Comparison of ENCODE assay signal across 19 cellular contexts in the genomic region with DNA sequence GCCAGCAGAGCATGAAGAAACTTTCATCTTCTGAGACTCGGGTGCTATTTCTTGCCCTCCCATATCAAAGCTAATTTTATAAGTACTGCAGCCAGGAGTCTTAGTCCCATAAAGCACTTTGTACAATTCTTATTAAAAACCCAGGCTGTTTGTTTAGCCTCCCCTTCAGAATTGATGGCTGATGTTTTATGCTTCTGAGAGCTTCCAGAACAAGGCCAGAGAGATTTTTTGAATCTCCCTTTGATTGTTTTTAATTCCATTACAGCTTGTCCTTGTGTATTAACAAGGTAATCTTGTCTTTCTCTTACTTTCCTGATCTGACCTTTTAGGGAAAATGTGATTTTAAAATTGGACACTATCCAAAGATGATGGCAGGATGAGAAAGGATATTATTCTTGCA. TPM values are rescaled to one million over a fixed set of nuclear protein-coding genes. Genes with fewer than 3 reads are reported as not detected.
DNase-seq lines count a peak whose midpoint lies in the region; ATAC-seq and TF ChIP-seq lines count a peak whose summit lies in the region.
"Had no signal": no experiment of that assay in that cellular context is flagged by ENCODE, and none has a peak within 500 bp of the region (broad histone marks: within the 10 kb centered on the region; RNA-seq: fewer than 3 reads in every experiment).

No MANE protein-coding gene starts in this region.

- no peak overlapping the region for H3K27ac ChIP-seq in BLaER1
- H3K27ac ChIP-seq in HEK293 (ENCODE audit: extremely low read depth, low read depth, low read length): no peak overlapping the region
- H3K27ac ChIP-seq in VCaP: peak overlapping the region; percentile 71
- H3K27ac ChIP-seq in neuronal stem cell (replicated peaks; ENCODE audit: low read length): no peak overlapping the region
- H3K27ac ChIP-seq: 22Rv1 had no signal

- no peak overlapping the region for H2BK15ac ChIP-seq in neuronal stem cell (ENCODE audit: low read length)

- WGBS in neuronal stem cell (ENCODE audit: extremely low coverage in 2 of 2, insufficient read length in 2 of 2, insufficient replicate concordance in 1 of 2), 2 donors: no CpG with 5 or more reads among the region's 1 CpG

- H2AK5ac ChIP-seq in neuronal stem cell (ENCODE audit: low read depth, low read length): no peak overlapping the region

- no peak overlapping the region for H3K18ac ChIP-seq in neuronal stem cell (ENCODE audit: low read length)

- H2BK5ac ChIP-seq in neuronal stem cell (ENCODE audit: low read length): no peak overlapping the region

- no peak overlapping the region for H3K14ac ChIP-seq in neuronal stem cell (ENCODE audit: low read length)

- H3K23ac ChIP-seq in neuronal stem cell (ENCODE audit: low read depth, low read length, poor library complexity): no peak overlapping the region

- H2BK12ac ChIP-seq in neuronal stem cell (ENCODE audit: low read length): no peak overlapping the region

- H3K4ac ChIP-seq in neuronal stem cell (ENCODE audit: low read length): no peak overlapping the region

- H3K9ac ChIP-seq in BLaER1 (no peak overlapping the region), neuronal stem cell (ENCODE audit: low read depth, low read length, poor library complexity) (no peak overlapping the region)

- H3K36me3 ChIP-seq in BLaER1 (peaks cover 21% of the 10 kb centered on the region), HEK293 (ENCODE audit: control insufficient read depth in 2 of 2, insufficient read depth in 1 of 2, low read length in 2 of 2) (peaks cover 7 to 24% of the 10 kb centered on the region in 2 experiments), neuronal stem cell (replicated peaks in 1 of 2; ENCODE audit: control insufficient read depth in 2 of 2, insufficient read depth in 2 of 2, low read length in 2 of 2) (peaks cover 3 to 30% of the 10 kb centered on the region in 2 donors)

- H3K79me1 ChIP-seq in neuronal stem cell (ENCODE audit: low read depth, low read length): no peaks in the 10 kb centered on the region

- CTCF ChIA-PET in HEK293 (lab: Yijun Ruan, JAX): interaction anchor here (1.2 to 5.3 kb wide), 3 partner anchors 83 to 100 kb away, joined by 4 to 94 read pairs (median 22); partner anchors contain the start of gene TMC7

- H3K9me3 ChIP-seq in BLaER1: peaks cover 9% of the 10 kb centered on the region; the same call in 1 of the 2 replicates
- no peaks in the 10 kb centered on the region for H3K9me3 ChIP-seq in HEK293 (ENCODE audit: control insufficient read depth, insufficient read depth, low read depth, low read length)
- H3K9me3 ChIP-seq in neuronal stem cell (replicated peaks in 1 of 2; ENCODE audit: control insufficient read depth in 2 of 2, insufficient read depth in 1 of 2, low read depth in 1 of 2, low read length in 2 of 2): peaks cover 3 to 6% of the 10 kb centered on the region in 2 donors
- H3K9me3 ChIP-seq: BE2C had no signal

- no peak overlapping the region for H4K8ac ChIP-seq in neuronal stem cell (ENCODE audit: low read depth, low read length)

- DNase-seq in NCI-H82 treated with DMSO at 0.1 percent for 48 hours (lab: John Stamatoyannopoulos, UW; ENCODE audit: unreplicated experiment): peak; percentile 15
- DNase-seq in NCI-H82 (lab: John Stamatoyannopoulos, UW): no peak
- no peak for DNase-seq in neuronal stem cell (ENCODE audit: low spot score)
- no peak for DNase-seq in A172 (ENCODE audit: low spot score)
- DNase-seq: ACHN; BE2C; C1 segment of cervical spinal cord; Calu3; CD4-positive, alpha-beta memory T cell; CD4-positive, CD25-positive, alpha-beta regulatory T cell; CD8-positive, alpha-beta memory T cell; COR-L47; DMS79 treated with DMSO at 0.1 percent for 48 hours; GF-D8 had no signal

- H4K20me1 ChIP-seq in BLaER1: no peaks in the 10 kb centered on the region

- H2BK120ac ChIP-seq in neuronal stem cell (ENCODE audit: low read depth, low read length): no peak overlapping the region

- H4K91ac ChIP-seq in neuronal stem cell (ENCODE audit: low read depth, low read length, poor library complexity): no peak overlapping the region

- TF ChIP-seq CTCF in HEK293 (tag by site-specific recombination; IDR thresholded peaks at IDR 0.05) (no peak), VCaP (conservative IDR thresholded peaks at IDR 0.05) (no peak)

- H3K4me2 ChIP-seq in BLaER1: peak overlapping the region; percentile 39
- no peak overlapping the region for H3K4me2 ChIP-seq in neuronal stem cell (ENCODE audit: insufficient read depth, low read length, poor library complexity, severe bottlenecking)

- H3K4me1 ChIP-seq in BLaER1: peaks cover 28% of the 10 kb centered on the region
- peaks cover 4% of the 10 kb centered on the region for H3K4me1 ChIP-seq in HEK293 (ENCODE audit: control insufficient read depth, insufficient read depth, low read length)
- H3K4me1 ChIP-seq in neuronal stem cell (ENCODE audit: control insufficient read depth in 2 of 2, insufficient read depth in 1 of 2, low read depth in 1 of 2, low read length in 2 of 2): peaks cover 0 to 2% of the 10 kb centered on the region in 2 donors

- no peak overlapping the region for H2AFZ ChIP-seq in neuronal stem cell (ENCODE audit: low read length)

- H3K4me3 ChIP-seq in BLaER1 (no peak overlapping the region), HEK293 (ENCODE audit: low read depth, low read length) (no peak overlapping the region), neuronal stem cell (ENCODE audit: low read length in 2 of 2) (no peak overlapping the region)

- no peak for ATAC-seq in GM19023 (IDR thresholded peaks at IDR 0.05; ENCODE audit: unreplicated experiment)

- H3K27me3 ChIP-seq in BLaER1: peaks cover 6% of the 10 kb centered on the region; the same call in 1 of the 2 replicates
- H3K27me3 ChIP-seq in neuronal stem cell (ENCODE audit: control insufficient read depth in 3 of 3, insufficient read depth in 3 of 3, low read depth in 1 of 3, low read length in 3 of 3): peaks cover 0 to 9% (median 8%) of the 10 kb centered on the region in 3 experiments
- H3K27me3 ChIP-seq: BE2C had no signal

- POLR2A ChIA-PET in HEK293 (lab: Yijun Ruan, JAX): no interaction called here

TF ChIP-seq in HEK293, 187 proteins besides CTCF, POLR2A, EP300 and RAD21:
- TF ChIP-seq ZNF121 (tag by site-specific recombination; IDR thresholded peaks at IDR 0.05) (no peak), GLIS1 (tag by site-specific recombination; IDR thresholded peaks at IDR 0.05) (peak; percentile 76), OSR2 (tag by site-specific recombination; IDR thresholded peaks at IDR 0.05) (peak; percentile 33; the same call in 1 of the 2 replicates)
- TF ChIP-seq, protein P1, sequence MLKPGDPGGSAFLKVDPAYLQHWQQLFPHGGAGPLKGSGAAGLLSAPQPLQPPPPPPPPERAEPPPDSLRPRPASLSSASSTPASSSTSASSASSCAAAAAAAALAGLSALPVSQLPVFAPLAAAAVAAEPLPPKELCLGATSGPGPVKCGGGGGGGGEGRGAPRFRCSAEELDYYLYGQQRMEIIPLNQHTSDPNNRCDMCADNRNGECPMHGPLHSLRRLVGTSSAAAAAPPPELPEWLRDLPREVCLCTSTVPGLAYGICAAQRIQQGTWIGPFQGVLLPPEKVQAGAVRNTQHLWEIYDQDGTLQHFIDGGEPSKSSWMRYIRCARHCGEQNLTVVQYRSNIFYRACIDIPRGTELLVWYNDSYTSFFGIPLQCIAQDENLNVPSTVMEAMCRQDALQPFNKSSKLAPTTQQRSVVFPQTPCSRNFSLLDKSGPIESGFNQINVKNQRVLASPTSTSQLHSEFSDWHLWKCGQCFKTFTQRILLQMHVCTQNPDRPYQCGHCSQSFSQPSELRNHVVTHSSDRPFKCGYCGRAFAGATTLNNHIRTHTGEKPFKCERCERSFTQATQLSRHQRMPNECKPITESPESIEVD (tag by site-specific recombination; IDR thresholded peaks at IDR 0.05): peak; percentile 65
TF ChIP-seq in HEK293: peak in this region for 3.

RNA-seq across cellular contexts. Expression of gene COQ7, which starts 16.3 kb away (rescaled TPM):
- polyA plus RNA-seq in neuronal stem cell (2013, experiment 1 of 2): 14.2 TPM
- 14.4 TPM for polyA plus RNA-seq in neuronal stem cell (2013, experiment 2 of 2)
- total RNA-seq in A172 (2014; rRNA removed; shearing (Covaris generic)): 39.0 and 50.5 TPM in 2 replicates

RNA-seq across cellular contexts. Expression of gene ITPRIPL2, which starts 30.1 kb away (rescaled TPM):
- 3.2 TPM for polyA plus RNA-seq in neuronal stem cell (2013, experiment 1 of 2)
- polyA plus RNA-seq in neuronal stem cell (2013, experiment 2 of 2): 3.5 TPM
- total RNA-seq in A172 (2014; rRNA removed; shearing (Covaris generic)): 24.1 and 30.8 TPM in 2 replicates
